1 cellular context compared by ENCODE assay signal in the genomic region with DNA sequence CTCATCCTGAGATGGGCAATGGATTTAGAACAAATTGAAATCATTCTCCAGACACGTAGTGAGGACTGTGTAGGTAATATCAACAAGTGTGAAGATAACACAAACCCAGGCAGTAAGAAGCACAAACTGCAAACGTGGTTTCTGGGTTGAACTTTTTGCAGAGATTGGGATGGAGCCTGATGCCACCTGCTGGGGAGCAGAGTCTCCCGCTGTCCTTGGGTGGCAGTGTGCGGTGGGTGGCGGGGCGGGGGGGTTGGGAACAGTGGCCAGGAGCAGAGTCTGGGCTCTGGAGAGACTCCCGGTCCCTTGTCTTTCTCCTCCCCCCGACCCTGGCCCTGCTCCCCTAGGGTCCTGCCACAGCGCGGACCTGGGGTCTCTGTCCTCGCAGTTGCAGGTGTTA.
TF ChIP-seq lines count a peak whose summit lies in the region.

No MANE protein-coding gene starts in this region.

TF ChIP-seq in WTC11, 78 proteins besides CTCF, POLR2A, EP300 and RAD21 (continued from another document):
- TF ChIP-seq, protein P1, sequence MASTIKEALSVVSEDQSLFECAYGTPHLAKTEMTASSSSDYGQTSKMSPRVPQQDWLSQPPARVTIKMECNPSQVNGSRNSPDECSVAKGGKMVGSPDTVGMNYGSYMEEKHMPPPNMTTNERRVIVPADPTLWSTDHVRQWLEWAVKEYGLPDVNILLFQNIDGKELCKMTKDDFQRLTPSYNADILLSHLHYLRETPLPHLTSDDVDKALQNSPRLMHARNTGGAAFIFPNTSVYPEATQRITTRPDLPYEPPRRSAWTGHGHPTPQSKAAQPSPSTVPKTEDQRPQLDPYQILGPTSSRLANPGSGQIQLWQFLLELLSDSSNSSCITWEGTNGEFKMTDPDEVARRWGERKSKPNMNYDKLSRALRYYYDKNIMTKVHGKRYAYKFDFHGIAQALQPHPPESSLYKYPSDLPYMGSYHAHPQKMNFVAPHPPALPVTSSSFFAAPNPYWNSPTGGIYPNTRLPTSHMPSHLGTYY (CRISPR knock-in tag; IDR thresholded peaks at IDR 0.05) = no peak
- TF ChIP-seq ZNF671 (CRISPR knock-in tag; IDR thresholded peaks at IDR 0.05) = no peak
- TF ChIP-seq ZBTB21 (CRISPR knock-in tag; IDR thresholded peaks at IDR 0.05; ENCODE audit: borderline replicate concordance) = no peak
- TF ChIP-seq JUN (CRISPR knock-in tag; IDR thresholded peaks at IDR 0.05) = no peak
- TF ChIP-seq ETV6 (CRISPR knock-in tag; IDR thresholded peaks at IDR 0.05) = no peak
- no peak for TF ChIP-seq ATF1 (CRISPR knock-in tag; IDR thresholded peaks at IDR 0.05)
